20 cellular contexts compared by ENCODE assay signal in the genomic region with DNA sequence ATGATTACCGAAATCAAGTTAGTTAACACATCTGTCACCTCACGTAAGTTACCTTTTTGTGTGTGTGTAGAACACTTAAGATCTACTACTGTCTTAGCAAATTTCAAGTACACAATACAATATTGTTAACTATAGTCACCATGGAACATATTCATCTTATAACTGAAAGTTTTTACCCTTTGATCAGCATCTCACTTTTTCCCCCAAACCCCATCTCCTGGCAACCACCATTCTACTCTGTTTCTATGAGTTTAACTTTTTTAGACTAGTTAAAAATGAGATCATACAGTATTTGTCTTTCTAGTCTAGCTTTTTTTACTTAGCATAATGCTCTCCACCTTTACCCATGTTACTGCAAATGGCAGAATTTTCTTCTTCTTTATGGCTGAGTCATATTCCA.
A peak's percentile ranks its signal among the peaks of the same experiment; 100 is the strongest.
DNase-seq lines count a peak whose midpoint lies in the region; ATAC-seq and FAIRE-seq lines count a peak whose summit lies in the region.
"Had no signal": no experiment of that assay in that cellular context is flagged by ENCODE, and none has a peak within 500 bp of the region (broad histone marks: within the 10 kb centered on the region; RNA-seq: fewer than 3 reads in every experiment).

No MANE protein-coding gene starts in this region.

- peaks cover 12% of the 10 kb centered on the region for H3K9me3 Mint-ChIP-seq in activated T-cell treated with anti-CD3 and anti-CD28 coated beads, Interleukin-2, amount 50 U/mL, for 24 hours
- H3K9me3 Mint-ChIP-seq in naive B cell: peaks cover 4 to 42% (median 15%) of the 10 kb centered on the region in 7 donors

- peaks cover 93% of the 10 kb centered on the region for H3K36me3 Mint-ChIP-seq in activated T-cell treated with anti-CD3 and anti-CD28 coated beads, Interleukin-2, amount 50 U/mL, for 24 hours (ENCODE audit: low read depth)
- H3K36me3 Mint-ChIP-seq in naive B cell: peaks cover 77 to 80% of the 10 kb centered on the region in 2 donors

- H3K27ac Mint-ChIP-seq in activated T-cell treated with anti-CD3 and anti-CD28 coated beads, Interleukin-2, amount 50 U/mL, for 24 hours: peak overlapping the region; percentile 4
- peak overlapping the region in 4 of 6 donors; percentile 19 to 48 (median 30) for H3K27ac Mint-ChIP-seq in naive B cell
- H3K27ac Mint-ChIP-seq: CD4-positive, alpha-beta T cell; HFFc6 had no signal

- ATAC-seq in activated CD4-positive, CD25-positive, alpha-beta regulatory T cell treated with anti-CD3 and anti-CD28 coated beads, Interleukin-2, amount 50 U/mL, for 24 hours: peak; percentile 20 to 38
- no peak for ATAC-seq in naive B cell (ENCODE audit: low read depth in 2 of 2)
- no peak for ATAC-seq in GM21717 (IDR thresholded peaks at IDR 0.05; ENCODE audit: unreplicated experiment)
- ATAC-seq: A549, HCT116 had no signal

- H3K27me3 Mint-ChIP-seq in activated T-cell treated with anti-CD3 and anti-CD28 coated beads, Interleukin-2, amount 50 U/mL, for 24 hours: no peaks in the 10 kb centered on the region
- no peaks in the 10 kb centered on the region for H3K27me3 Mint-ChIP-seq in naive B cell
- H3K27me3 Mint-ChIP-seq: CD4-positive, alpha-beta T cell had no signal

- H3K4me1 Mint-ChIP-seq in activated T-cell treated with anti-CD3 and anti-CD28 coated beads, Interleukin-2, amount 50 U/mL, for 24 hours (ENCODE audit: low read depth): peaks cover 11% of the 10 kb centered on the region
- peaks cover 0 to 15% (median 12%) of the 10 kb centered on the region in 3 donors for H3K4me1 Mint-ChIP-seq in naive B cell

- H3K4me3 Mint-ChIP-seq in activated T-cell treated with anti-CD3 and anti-CD28 coated beads, Interleukin-2, amount 50 U/mL, for 24 hours: no peak overlapping the region
- H3K4me3 Mint-ChIP-seq in naive B cell: no peak overlapping the region
- H3K4me3 Mint-ChIP-seq: CD4-positive, alpha-beta T cell; HFFc6 had no signal

- no peak for DNase-seq in activated CD4-positive, CD25-positive, alpha-beta regulatory T cell treated with anti-CD3 and anti-CD28 coated beads, Interleukin-2, amount 50 U/mL, for 72 hours
- DNase-seq in activated T-cell treated with anti-CD3 and anti-CD28 coated beads, Interleukin-2, amount 50 U/mL, for 24 hours: no peak
- DNase-seq in activated T-cell treated with anti-CD3 and anti-CD28 coated beads, Interleukin-2, amount 50 U/mL, for 1 hour: no peak
- DNase-seq in GM18507 (ENCODE audit: extremely low spot score, insufficient read length, low read depth) (no peak), naive B cell (no peak), iPS-NIHi11 (ENCODE audit: low spot score) (no peak)
- DNase-seq: AML-193; Caco-2; CD4-positive, alpha-beta T cell; DMS79; GDM1; GOT3; H7; HFFc6 had no signal

- peak; percentile 15 for FAIRE-seq in GM18507 (lab: Jason Lieb, UNC)
- FAIRE-seq: A549, D721Med, GM12892 had no signal

Comparison
In these comparisons a context has a peak if more than half of its experiments do, and no peak if none do; other contexts are left out.
1. ATAC-seq: peak in activated CD4-positive, CD25-positive, alpha-beta regulatory T cell treated with anti-CD3 and anti-CD28 coated beads, Interleukin-2, amount 50 U/mL, for 24 hours (2 of 2); none in naive B cell (0 of 2) and GM21717 (single experiment).